Comparison of ENCODE assay signal across 8 cellular contexts in the genomic region with DNA sequence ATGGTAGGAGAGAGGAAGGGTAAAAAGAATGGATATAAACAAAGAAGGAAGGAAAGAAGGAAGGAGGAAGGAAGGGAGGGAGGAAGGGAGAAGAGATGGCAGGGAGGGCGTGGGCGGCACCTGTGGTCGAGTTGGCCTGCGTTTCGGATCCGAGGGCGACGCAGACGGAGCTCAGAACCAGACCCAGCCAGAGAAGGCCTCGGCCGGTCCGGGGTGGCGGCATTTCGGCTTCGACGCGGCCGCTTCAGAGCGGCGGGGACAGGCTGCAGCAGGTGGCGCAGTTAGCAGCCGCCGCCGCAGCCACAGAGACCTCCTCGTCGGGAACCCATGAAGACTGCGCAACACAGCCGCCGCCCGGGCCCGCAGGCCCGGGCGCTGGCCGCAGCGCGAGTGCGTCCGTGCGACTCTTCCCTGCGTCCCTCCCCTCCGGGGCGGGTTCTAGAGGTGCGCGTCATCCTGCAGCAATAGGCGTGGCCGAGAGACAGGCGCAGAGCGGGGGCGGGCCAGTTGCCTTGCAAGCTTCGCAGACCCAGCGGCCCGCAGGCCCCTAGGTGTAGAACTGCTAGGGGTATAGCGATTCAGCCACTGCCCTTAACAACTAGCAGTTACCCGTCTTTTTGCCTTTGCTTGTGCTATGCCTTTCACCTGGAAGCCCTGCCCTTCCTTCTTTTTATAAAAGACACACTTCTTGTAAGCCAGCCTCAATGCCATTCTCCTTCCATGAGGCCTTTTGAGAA. TPM values are rescaled to one million over a fixed set of nuclear protein-coding genes. Genes with fewer than 3 reads are reported as not detected.
DNase-seq lines count a peak whose midpoint lies in the region; ATAC-seq, FAIRE-seq and TF ChIP-seq lines count a peak whose summit lies in the region.

A gene with protein sequence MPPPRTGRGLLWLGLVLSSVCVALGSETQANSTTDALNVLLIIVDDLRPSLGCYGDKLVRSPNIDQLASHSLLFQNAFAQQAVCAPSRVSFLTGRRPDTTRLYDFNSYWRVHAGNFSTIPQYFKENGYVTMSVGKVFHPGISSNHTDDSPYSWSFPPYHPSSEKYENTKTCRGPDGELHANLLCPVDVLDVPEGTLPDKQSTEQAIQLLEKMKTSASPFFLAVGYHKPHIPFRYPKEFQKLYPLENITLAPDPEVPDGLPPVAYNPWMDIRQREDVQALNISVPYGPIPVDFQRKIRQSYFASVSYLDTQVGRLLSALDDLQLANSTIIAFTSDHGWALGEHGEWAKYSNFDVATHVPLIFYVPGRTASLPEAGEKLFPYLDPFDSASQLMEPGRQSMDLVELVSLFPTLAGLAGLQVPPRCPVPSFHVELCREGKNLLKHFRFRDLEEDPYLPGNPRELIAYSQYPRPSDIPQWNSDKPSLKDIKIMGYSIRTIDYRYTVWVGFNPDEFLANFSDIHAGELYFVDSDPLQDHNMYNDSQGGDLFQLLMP (minus strand): TSS at position 392 of the 737 bp plus-strand sequence. CDS start 169 bp downstream, at position 223.

- H3K27me3 ChIP-seq in HepG2 (ENCODE audit: control insufficient read depth in 1 of 2, insufficient read depth in 2 of 2, low read length in 2 of 2): no peaks in the 10 kb centered on the region

- H3K27me3 Mint-ChIP-seq in dendritic cell treated with granulocyte-macrophage colony-stimulating factor and Interleukin-4, amounts not matched to agents 40 ng/mL and 50 ng/mL, for 4 days: peaks cover 7% of the 10 kb centered on the region

- DNase-seq in NCI-H748 treated with DMSO at 0.1 percent for 48 hours (lab: John Stamatoyannopoulos, UW) (peak; percentile 37), HepG2 (ENCODE audit: low spot score) (peak; percentile 69)
- peak; percentile 48 to 63 for DNase-seq in activated CD4-positive, alpha-beta T cell treated with anti-CD3 and anti-CD28 coated beads, Interleukin-2, amount 50 U/mL, for 24 hours (ENCODE audit: low read depth in 1 of 2, low spot score in 1 of 2)
- DNase-seq in stimulated activated CD4-positive, alpha-beta T cell treated with anti-CD3 and anti-CD28 coated beads, Interleukin-2, amount 100 ng/mL, for 48 hours: peak; percentile 71

- ATAC-seq in GM19351 (IDR thresholded peaks at IDR 0.05; ENCODE audit: unreplicated experiment) (peak; percentile 57), HG03520 (IDR thresholded peaks at IDR 0.05; ENCODE audit: unreplicated experiment) (peak; percentile 47), HepG2 (peak; percentile 98)

- TF ChIP-seq CTCF in C4-2B (conservative IDR thresholded peaks at IDR 0.05) (0 out of 2 replicates have a peak, but pooled peaks have one; percentile 5), HepG2 (CRISPR knock-in tag; IDR thresholded peaks at IDR 0.05) (0 out of 2 replicates have a peak, but pooled peaks have one; percentile 24)

- no peaks in the 10 kb centered on the region for H3K36me3 ChIP-seq in HepG2 (replicated peaks in 1 of 2; ENCODE audit: control insufficient read depth in 1 of 2, insufficient read depth in 2 of 2, low read length in 2 of 2)

- H3K79me2 ChIP-seq in HepG2 (ENCODE audit: insufficient read depth, low read length): no peaks in the 10 kb centered on the region

- peak within 1 kb of the TSS; percentile 78 for H3K4me2 ChIP-seq in HepG2 (ENCODE audit: low read depth, low read length)

- BruUV-seq in HepG2 (replicated peaks; lab: Mats Ljungman, UMichigan): no TSS peak

- H3K27ac ChIP-seq in C4-2B (peak within 1 kb of the TSS; percentile 68), HepG2 (ENCODE audit: extremely low read length, insufficient read depth, low read length) (no peak within 1 kb of the TSS)

- peak within 1 kb of the TSS in 2 of 3 experiments; percentile 61 to 71; a peak in 4 of 6 replicates for H3K4me3 ChIP-seq in HepG2 (replicated peaks in 1 of 3; ENCODE audit: insufficient read depth in 1 of 3, low read depth in 2 of 3, low read length in 3 of 3)

- peak within 1 kb of the TSS; percentile 69; the same call in 1 of the 2 replicates for H3K9ac ChIP-seq in HepG2 (ENCODE audit: insufficient read depth, low read depth, low read length)

- no peaks in the 10 kb centered on the region for H4K20me1 ChIP-seq in HepG2 (ENCODE audit: insufficient read depth, low read length)

- peaks cover 10% of the 10 kb centered on the region for H3K36me3 Mint-ChIP-seq in dendritic cell treated with granulocyte-macrophage colony-stimulating factor and Interleukin-4, amounts not matched to agents 40 ng/mL and 50 ng/mL, for 4 days (ENCODE audit: low read depth)

- H3K4me1 ChIP-seq in HepG2 (ENCODE audit: insufficient read depth, low read length): peaks cover 16% of the 10 kb centered on the region

- in situ Hi-C loops in HepG2 (cut with HindIII; ENCODE audit: extremely low pct_ligation_motif_present, low pct_unique_long_range_greater_than_20kb): no loop called here

- POLR2A ChIA-PET in HepG2 (lab: Yijun Ruan, JAX): interaction anchor here (1.0 to 1.3 kb wide), 2 partner anchors 11 to 35 kb away, joined by 3 to 4 read pairs; no protein-coding TSS in a partner anchor

- CTCF ChIA-PET in HepG2 (lab: Yijun Ruan, JAX; ENCODE audit: low intra/inter-chr PET ratio, low total read pairs): no interaction called here

- peaks cover 18% of the 10 kb centered on the region for H3K4me1 Mint-ChIP-seq in dendritic cell treated with granulocyte-macrophage colony-stimulating factor and Interleukin-4, amounts not matched to agents 40 ng/mL and 50 ng/mL, for 4 days (ENCODE audit: low read depth)

- 2% methylated on average over 10 of the region's 54 CpGs for WGBS in HepG2 (ENCODE audit: low lambda C conversion rate)

- TF ChIP-seq POLR2A in HepG2 (IDR thresholded peaks at IDR 0.05; ENCODE audit: insufficient read depth in 1 of 2, low read depth in 2 of 2, low read length in 2 of 2): peak; percentile 57 to 63

- FAIRE-seq in HepG2 (lab: Jason Lieb, UNC): no peak

- peak within 1 kb of the TSS; percentile 97 for H3K27ac Mint-ChIP-seq in dendritic cell treated with granulocyte-macrophage colony-stimulating factor and Interleukin-4, amounts not matched to agents 40 ng/mL and 50 ng/mL, for 4 days

- no peak for TF ChIP-seq RAD21 in HepG2 (CRISPR knock-in tag; IDR thresholded peaks at IDR 0.05)

- no peaks in the 10 kb centered on the region for H3K9me3 Mint-ChIP-seq in dendritic cell treated with granulocyte-macrophage colony-stimulating factor and Interleukin-4, amounts not matched to agents 40 ng/mL and 50 ng/mL, for 4 days

- TF ChIP-seq EP300 in HepG2 (IDR thresholded peaks at IDR 0.05; ENCODE audit: low read depth in 2 of 2, low read length in 2 of 2) (no peak), HepG2 (CRISPR knock-in tag; IDR thresholded peaks at IDR 0.05; ENCODE audit: borderline replicate concordance) (no peak)

- peak within 1 kb of the TSS; percentile 89 for H3K4me3 Mint-ChIP-seq in dendritic cell treated with granulocyte-macrophage colony-stimulating factor and Interleukin-4, amounts not matched to agents 40 ng/mL and 50 ng/mL, for 4 days

- intact Hi-C loops in dendritic cell treated with granulocyte-macrophage colony-stimulating factor and Interleukin-4, amounts not matched to agents 40 ng/mL and 50 ng/mL, for 4 days (cut with micrococcal nuclease): loop anchor here (2.0 kb wide), 1 partner anchor 36 kb away; a partner anchor contains a TSS
- intact Hi-C loops in HepG2 (cut with micrococcal nuclease; ENCODE audit: unreplicated experiment): no loop called here

- no peak within 1 kb of the TSS for H2AFZ ChIP-seq in HepG2 (ENCODE audit: low read length)

- no peaks in the 10 kb centered on the region for H3K9me3 ChIP-seq in HepG2 (ENCODE audit: low read length)

TF ChIP-seq in HepG2, 621 proteins besides CTCF, POLR2A, EP300 and RAD21 (continues in another document):
- TF ChIP-seq POLR2G (IDR thresholded peaks at IDR 0.05; ENCODE audit: low read depth, low read length) (peak; percentile 79), BHLHE40 (IDR thresholded peaks at IDR 0.05; ENCODE audit: low read length) (no peak), GABPB1 (CRISPR knock-in tag; IDR thresholded peaks at IDR 0.05) (peak; percentile 52; the same call in 1 of the 2 replicates), ZFX (CRISPR knock-in tag; IDR thresholded peaks at IDR 0.05; ENCODE audit: low read depth) (peak; percentile 75; the same call in 1 of the 2 replicates)
- TF ChIP-seq, protein P1, sequence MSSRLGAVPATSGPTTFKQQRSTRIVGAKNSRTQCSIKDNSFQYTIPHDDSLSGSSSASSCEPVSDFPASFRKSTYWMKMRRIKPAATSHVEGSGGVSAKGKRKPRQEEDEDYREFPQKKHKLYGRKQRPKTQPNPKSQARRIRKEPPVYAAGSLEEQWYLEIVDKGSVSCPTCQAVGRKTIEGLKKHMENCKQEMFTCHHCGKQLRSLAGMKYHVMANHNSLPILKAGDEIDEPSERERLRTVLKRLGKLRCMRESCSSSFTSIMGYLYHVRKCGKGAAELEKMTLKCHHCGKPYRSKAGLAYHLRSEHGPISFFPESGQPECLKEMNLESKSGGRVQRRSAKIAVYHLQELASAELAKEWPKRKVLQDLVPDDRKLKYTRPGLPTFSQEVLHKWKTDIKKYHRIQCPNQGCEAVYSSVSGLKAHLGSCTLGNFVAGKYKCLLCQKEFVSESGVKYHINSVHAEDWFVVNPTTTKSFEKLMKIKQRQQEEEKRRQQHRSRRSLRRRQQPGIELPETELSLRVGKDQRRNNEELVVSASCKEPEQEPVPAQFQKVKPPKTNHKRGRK (CRISPR knock-in tag; IDR thresholded peaks at IDR 0.05): peak; percentile 84

RNA-seq across cellular contexts. Expression of the gene that starts here (rescaled TPM):
- total RNA-seq in HepG2 (2016; rRNA removed; fragmentation: Illumina TruSeq; extraction: Trizol): 2.2 and 3.4 TPM in 2 replicates
- total RNA-seq in HepG2 (2016; cell fraction: cytosol; rRNA removed; fragmentation: Illumina TruSeq; extraction: Trizol; ENCODE audit: low read depth): 5.6 and 5.8 TPM in 2 replicates
- total RNA-seq in HepG2 (2016; cell fraction: insoluble cytoplasmic fraction; rRNA removed; fragmentation: Illumina TruSeq; extraction: Trizol): 2.3 and 2.7 TPM in 2 replicates
- 9.5 and 10.0 TPM in 2 replicates for total RNA-seq in HepG2 (2016; cell fraction: membrane; rRNA removed; fragmentation: Illumina TruSeq; extraction: Trizol)
- total RNA-seq in HepG2 (2016; cell fraction: nucleus; rRNA removed; fragmentation: Illumina TruSeq; extraction: Trizol): 2.6 TPM in 2 replicates
- polyA plus RNA-seq in HepG2 (2011; rRNA removed): 11.9 and 13.6 TPM in 2 replicates
- 8.0 and 12.1 TPM in 2 replicates for polyA plus RNA-seq in HepG2 (2011; cell fraction: cytosol; rRNA removed)
- polyA plus RNA-seq in HepG2 (2011; cell fraction: nucleus; rRNA removed): 8.6 and 12.4 TPM in 2 replicates
- 6.3 and 8.7 TPM in 2 replicates for polyA plus RNA-seq in HepG2 (2012)
- 9.2 and 10.7 TPM in 2 replicates for polyA plus RNA-seq in HepG2 (2016; cell fraction: cytosol; fragmentation: Illumina TruSeq; extraction: Trizol; ENCODE audit: low read depth)
- polyA plus RNA-seq in HepG2 (2016; cell fraction: insoluble cytoplasmic fraction; fragmentation: Illumina TruSeq; extraction: Trizol; ENCODE audit: low read depth): 3.4 and 3.8 TPM in 2 replicates
- 11.7 and 11.9 TPM in 2 replicates for polyA plus RNA-seq in HepG2 (2016; cell fraction: membrane; fragmentation: Illumina TruSeq; extraction: Trizol; ENCODE audit: low read depth)
- 2.3 and 2.6 TPM in 2 replicates for polyA plus RNA-seq in HepG2 (2016; cell fraction: nucleus; fragmentation: Illumina TruSeq; extraction: Trizol; ENCODE audit: insufficient read depth, low read depth)
- polyA minus RNA-seq in HepG2 (2011; rRNA and poly(A)+ RNA removed; ENCODE audit: low replicate concordance): 14.2 and 23.0 TPM in 2 replicates
- 6.9 and 10.3 TPM in 2 replicates for polyA minus RNA-seq in HepG2 (2011; cell fraction: cytosol; rRNA and poly(A)+ RNA removed)
- polyA minus RNA-seq in HepG2 (2011; cell fraction: nucleus; rRNA and poly(A)+ RNA removed): 6.2 and 9.2 TPM in 2 replicates

Comparison
In these comparisons a context has a peak if more than half of its experiments do, and no peak if none do; other contexts are left out.
1. ATAC-seq: peak in every context shown above with its lines; median percentile 98 in HepG2; 57 in GM19351; 47 in HG03520.